ENCODE assay signal across 13 cellular contexts in the genomic region with DNA sequence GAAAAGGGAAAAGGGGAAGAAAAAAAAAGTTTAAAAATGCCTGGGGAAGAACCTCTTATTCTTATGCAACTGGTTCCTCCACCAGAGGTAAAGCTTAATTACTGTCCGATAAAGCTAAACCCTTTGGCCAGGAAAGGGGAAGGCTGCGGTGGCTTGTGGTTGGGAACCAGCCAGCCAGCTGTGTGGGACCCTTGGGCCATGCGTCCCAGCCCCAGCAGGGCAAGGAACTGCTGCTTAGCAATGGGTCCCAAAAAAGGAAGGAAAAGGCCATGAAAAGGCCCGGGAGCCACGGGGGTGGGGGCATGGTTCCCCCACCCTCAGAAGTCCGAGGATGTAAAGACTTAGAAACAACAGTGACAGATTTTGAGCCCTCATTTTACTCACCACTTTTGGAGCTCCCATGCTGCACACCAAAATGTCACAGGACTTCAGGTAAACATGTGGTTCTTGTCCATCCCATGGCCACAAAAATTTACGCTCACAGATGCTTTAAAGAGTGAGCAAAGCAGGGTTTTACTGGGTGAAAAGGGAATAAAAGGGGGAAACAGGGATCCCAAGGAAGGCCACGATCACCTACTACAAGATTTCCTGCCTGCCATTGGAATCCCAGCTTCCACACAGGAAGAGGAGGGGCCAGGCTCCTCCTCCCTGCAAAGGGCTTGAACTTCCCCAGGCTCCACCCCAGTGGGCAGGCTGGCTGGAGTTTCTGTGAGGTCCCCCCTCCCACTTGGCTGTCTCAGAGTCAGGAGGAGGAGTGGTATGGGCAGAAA.
DNase-seq lines count a peak whose midpoint lies in the region; ATAC-seq, FAIRE-seq and TF ChIP-seq lines count a peak whose summit lies in the region.
"Had no signal": no experiment of that assay in that cellular context is flagged by ENCODE, and none has a peak within 500 bp of the region (broad histone marks: within the 10 kb centered on the region; RNA-seq: fewer than 3 reads in every experiment).

No MANE protein-coding gene starts in this region.

- POLR2A ChIA-PET in HepG2 (lab: Yijun Ruan, JAX), result interaction anchor here (0.9 to 2.0 kb wide), 5 partner anchors 9 to 1525 kb away, joined by 3 to 10 read pairs (median 4); a partner anchor contains a TSS

- CTCF ChIA-PET in HepG2 (lab: Yijun Ruan, JAX; ENCODE audit: low intra/inter-chr PET ratio, low total read pairs), result no interaction called here

- H4K20me1 ChIP-seq in HepG2 (ENCODE audit: insufficient read depth, low read length), result no peaks in the 10 kb centered on the region
- H4K20me1 ChIP-seq: BLaER1 treated with 17β-estradiol and CSF1 and Interleukin-3, amounts not matched to agents 10 nM and 100 nM had no signal

- peak overlapping the region; percentile 89 for H3K9ac ChIP-seq in HepG2 (ENCODE audit: insufficient read depth, low read depth, low read length)
- H3K9ac ChIP-seq: BLaER1 treated with 17β-estradiol and CSF1 and Interleukin-3, amounts not matched to agents 10 nM and 100 nM; parathyroid adenoma had no signal

- TF ChIP-seq POLR2A in HepG2 (IDR thresholded peaks at IDR 0.05; ENCODE audit: insufficient read depth in 1 of 2, low read depth in 2 of 2, low read length in 2 of 2), result peak; percentile 84 to 86

- peak overlapping the region; percentile 19 for H3K4me3 ChIP-seq in LNCaP clone FGC (ENCODE audit: low read depth, low read length)
- peak overlapping the region; percentile 86 to 98 (median 88) for H3K4me3 ChIP-seq in HepG2 (replicated peaks in 1 of 3; ENCODE audit: insufficient read depth in 1 of 3, low read depth in 2 of 3, low read length in 3 of 3)
- H3K4me3 ChIP-seq: BLaER1 treated with 17β-estradiol and CSF1 and Interleukin-3, amounts not matched to agents 10 nM and 100 nM had no signal

- no peaks in the 10 kb centered on the region; a peak in 1 of 5 replicates for H3K27me3 ChIP-seq in HepG2 (ENCODE audit: control insufficient read depth in 1 of 2, insufficient read depth in 2 of 2, low read length in 2 of 2)
- H3K27me3 ChIP-seq: BLaER1 treated with 17β-estradiol and CSF1 and Interleukin-3, amounts not matched to agents 10 nM and 100 nM had no signal

- 1% methylated on average over 8 of the region's 8 CpGs for WGBS in HepG2 (ENCODE audit: low lambda C conversion rate)

- no peak for TF ChIP-seq RAD21 in HepG2 (CRISPR knock-in tag; IDR thresholded peaks at IDR 0.05)

- H3K36me3 ChIP-seq in HepG2 (replicated peaks in 1 of 2; ENCODE audit: control insufficient read depth in 1 of 2, insufficient read depth in 2 of 2, low read length in 2 of 2), result peaks cover 5 to 21% of the 10 kb centered on the region in 2 experiments; a peak in 4 of 5 replicates

- DNase-seq in DMS 273 (lab: John Stamatoyannopoulos, UW; ENCODE audit: unreplicated experiment), result peak; percentile 84
- DNase-seq in LNCaP clone FGC (ENCODE audit: low read depth), result no peak
- peak; percentile 40 for DNase-seq in SK-N-DZ (ENCODE audit: low spot score)
- DNase-seq in HepG2 (ENCODE audit: low spot score), result peak; percentile 85
- DNase-seq in activated effector memory CD4-positive, alpha-beta T cell treated with Interleukin-2 at 50 U/mL for 16 hours, result no peak
- DNase-seq in NCI-H1092 treated with DMSO at 0.1 percent for 48 hours (lab: John Stamatoyannopoulos, UW), result no peak
- DNase-seq in kidney glomerular epithelial cell (lab: John Stamatoyannopoulos, UW), result no peak
- DNase-seq: activated naive CD4-positive, alpha-beta T cell treated with anti-CD3 and anti-CD28 coated beads, Interleukin-2, amount 10 ng/mL, durations not matched to agents 7 days and 5 days; NCI-H774 had no signal

- in situ Hi-C loops in HepG2 (cut with HindIII; ENCODE audit: extremely low pct_ligation_motif_present, low pct_unique_long_range_greater_than_20kb), result no loop called here

- TF ChIP-seq CTCF in LNCaP clone FGC (IDR thresholded peaks at IDR 0.05; ENCODE audit: control insufficient read depth, extremely low read depth, insufficient read depth) (no peak), HepG2 (CRISPR knock-in tag; IDR thresholded peaks at IDR 0.05) (no peak)

- intact Hi-C loops in HepG2 (cut with micrococcal nuclease; ENCODE audit: unreplicated experiment), result loop anchor here (10.0 kb wide), 1 partner anchor 1523 kb away; a partner anchor contains a TSS

- peak overlapping the region; percentile 78 for H2AFZ ChIP-seq in HepG2 (ENCODE audit: low read length)
- H2AFZ ChIP-seq: parathyroid adenoma had no signal

- TF ChIP-seq EP300 in HepG2 (IDR thresholded peaks at IDR 0.05; ENCODE audit: low read depth in 2 of 2, low read length in 2 of 2), result no peak
- no peak for TF ChIP-seq EP300 in HepG2 (CRISPR knock-in tag; IDR thresholded peaks at IDR 0.05; ENCODE audit: borderline replicate concordance)

- peak overlapping the region; percentile 70 for H3K27ac ChIP-seq in HepG2 (ENCODE audit: extremely low read length, insufficient read depth, low read length)
- H3K27ac ChIP-seq: BLaER1 treated with 17β-estradiol and CSF1 and Interleukin-3, amounts not matched to agents 10 nM and 100 nM; parathyroid adenoma had no signal

- FAIRE-seq in HepG2 (lab: Jason Lieb, UNC), result peak; percentile 57

- peak overlapping the region; percentile 81 for H3K4me2 ChIP-seq in HepG2 (ENCODE audit: low read depth, low read length)

- BruUV-seq in HepG2 (replicated peaks; lab: Mats Ljungman, UMichigan), result TSS peak; percentile 71

- peaks cover 17% of the 10 kb centered on the region for H3K4me1 ChIP-seq in HepG2 (ENCODE audit: insufficient read depth, low read length)
- H3K4me1 ChIP-seq: parathyroid adenoma had no signal

- H3K9me3 ChIP-seq in HepG2 (ENCODE audit: low read length), result no peaks in the 10 kb centered on the region

- H3K79me2 ChIP-seq in HepG2 (ENCODE audit: insufficient read depth, low read length), result peaks cover 47% of the 10 kb centered on the region
- H3K79me2 ChIP-seq: parathyroid adenoma had no signal

- ATAC-seq in HepG2 (peak; percentile 99), HG02981 (IDR thresholded peaks at IDR 0.05; ENCODE audit: unreplicated experiment) (no peak)
- ATAC-seq: left colon had no signal

TF ChIP-seq in HepG2, 621 proteins besides CTCF, POLR2A, EP300 and RAD21 (continues in another document):
- peak; percentile 25 for TF ChIP-seq YY1 (IDR thresholded peaks at IDR 0.05; ENCODE audit: insufficient read depth, insufficient replicate concordance, low read depth, low read length)
- TF ChIP-seq ZNF75D (CRISPR knock-in tag; IDR thresholded peaks at IDR 0.05; ENCODE audit: borderline replicate concordance), result no peak
- TF ChIP-seq FOXO1 (CRISPR knock-in tag; IDR thresholded peaks at IDR 0.05), result no peak
- TF ChIP-seq REPIN1 (CRISPR knock-in tag; IDR thresholded peaks at IDR 0.05; ENCODE audit: borderline replicate concordance, low read depth), result peak; percentile 30; the same call in 1 of the 2 replicates
- TF ChIP-seq, protein P1, sequence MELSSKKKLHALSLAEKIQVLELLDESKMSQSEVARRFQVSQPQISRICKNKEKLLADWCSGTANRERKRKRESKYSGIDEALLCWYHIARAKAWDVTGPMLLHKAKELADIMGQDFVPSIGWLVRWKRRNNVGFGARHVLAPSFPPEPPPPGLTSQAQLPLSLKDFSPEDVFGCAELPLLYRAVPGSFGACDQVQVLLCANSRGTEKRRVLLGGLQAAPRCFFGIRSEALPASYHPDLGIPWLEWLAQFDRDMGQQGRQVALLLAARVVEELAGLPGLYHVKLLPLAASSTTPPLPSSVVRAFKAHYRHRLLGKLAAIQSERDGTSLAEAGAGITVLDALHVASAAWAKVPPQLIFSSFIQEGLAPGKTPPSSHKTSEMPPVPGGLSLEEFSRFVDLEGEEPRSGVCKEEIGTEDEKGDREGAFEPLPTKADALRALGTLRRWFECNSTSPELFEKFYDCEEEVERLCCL (CRISPR knock-in tag; IDR thresholded peaks at IDR 0.05; ENCODE audit: borderline replicate concordance), result no peak
- TF ChIP-seq, protein P2, sequence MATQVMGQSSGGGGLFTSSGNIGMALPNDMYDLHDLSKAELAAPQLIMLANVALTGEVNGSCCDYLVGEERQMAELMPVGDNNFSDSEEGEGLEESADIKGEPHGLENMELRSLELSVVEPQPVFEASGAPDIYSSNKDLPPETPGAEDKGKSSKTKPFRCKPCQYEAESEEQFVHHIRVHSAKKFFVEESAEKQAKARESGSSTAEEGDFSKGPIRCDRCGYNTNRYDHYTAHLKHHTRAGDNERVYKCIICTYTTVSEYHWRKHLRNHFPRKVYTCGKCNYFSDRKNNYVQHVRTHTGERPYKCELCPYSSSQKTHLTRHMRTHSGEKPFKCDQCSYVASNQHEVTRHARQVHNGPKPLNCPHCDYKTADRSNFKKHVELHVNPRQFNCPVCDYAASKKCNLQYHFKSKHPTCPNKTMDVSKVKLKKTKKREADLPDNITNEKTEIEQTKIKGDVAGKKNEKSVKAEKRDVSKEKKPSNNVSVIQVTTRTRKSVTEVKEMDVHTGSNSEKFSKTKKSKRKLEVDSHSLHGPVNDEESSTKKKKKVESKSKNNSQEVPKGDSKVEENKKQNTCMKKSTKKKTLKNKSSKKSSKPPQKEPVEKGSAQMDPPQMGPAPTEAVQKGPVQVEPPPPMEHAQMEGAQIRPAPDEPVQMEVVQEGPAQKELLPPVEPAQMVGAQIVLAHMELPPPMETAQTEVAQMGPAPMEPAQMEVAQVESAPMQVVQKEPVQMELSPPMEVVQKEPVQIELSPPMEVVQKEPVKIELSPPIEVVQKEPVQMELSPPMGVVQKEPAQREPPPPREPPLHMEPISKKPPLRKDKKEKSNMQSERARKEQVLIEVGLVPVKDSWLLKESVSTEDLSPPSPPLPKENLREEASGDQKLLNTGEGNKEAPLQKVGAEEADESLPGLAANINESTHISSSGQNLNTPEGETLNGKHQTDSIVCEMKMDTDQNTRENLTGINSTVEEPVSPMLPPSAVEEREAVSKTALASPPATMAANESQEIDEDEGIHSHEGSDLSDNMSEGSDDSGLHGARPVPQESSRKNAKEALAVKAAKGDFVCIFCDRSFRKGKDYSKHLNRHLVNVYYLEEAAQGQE (IDR thresholded peaks at IDR 0.05; ENCODE audit: borderline replicate concordance in 1 of 2, low read depth in 1 of 2, low read length in 2 of 2), result no peak
- TF ChIP-seq, protein P3, sequence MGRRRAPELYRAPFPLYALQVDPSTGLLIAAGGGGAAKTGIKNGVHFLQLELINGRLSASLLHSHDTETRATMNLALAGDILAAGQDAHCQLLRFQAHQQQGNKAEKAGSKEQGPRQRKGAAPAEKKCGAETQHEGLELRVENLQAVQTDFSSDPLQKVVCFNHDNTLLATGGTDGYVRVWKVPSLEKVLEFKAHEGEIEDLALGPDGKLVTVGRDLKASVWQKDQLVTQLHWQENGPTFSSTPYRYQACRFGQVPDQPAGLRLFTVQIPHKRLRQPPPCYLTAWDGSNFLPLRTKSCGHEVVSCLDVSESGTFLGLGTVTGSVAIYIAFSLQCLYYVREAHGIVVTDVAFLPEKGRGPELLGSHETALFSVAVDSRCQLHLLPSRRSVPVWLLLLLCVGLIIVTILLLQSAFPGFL (CRISPR knock-in tag; IDR thresholded peaks at IDR 0.05), result no peak
- TF ChIP-seq ZNF569 (CRISPR knock-in tag; IDR thresholded peaks at IDR 0.05; ENCODE audit: borderline replicate concordance), result no peak
- peak in 1 of 2 experiments; percentile 57; a peak in 2 of 4 replicates for TF ChIP-seq KLF16 (CRISPR knock-in tag; IDR thresholded peaks at IDR 0.05)
- peak; percentile 40; the same call in 1 of the 2 replicates for TF ChIP-seq ZNF292 (CRISPR knock-in tag; IDR thresholded peaks at IDR 0.05; ENCODE audit: borderline replicate concordance, low read depth)

Comparison
In these comparisons a context has a peak if more than half of its experiments do, and no peak if none do; other contexts are left out.
1. DNase-seq: peak in DMS 273 (single experiment), SK-N-DZ (single experiment) and HepG2 (single experiment); none in LNCaP clone FGC (single experiment), activated effector memory CD4-positive, alpha-beta T cell treated with Interleukin-2 at 50 U/mL for 16 hours (single experiment), NCI-H1092 treated with DMSO at 0.1 percent for 48 hours (single experiment) and kidney glomerular epithelial cell (single experiment).